ENCODE assay signal across 21 cellular contexts in genomic region chr11:34213366-34213765, GRCh38.
DNase-seq lines count a peak whose midpoint lies in the region; ATAC-seq, FAIRE-seq and TF ChIP-seq lines count a peak whose summit lies in the region.
"Had no signal": no experiment of that assay in that cellular context is flagged by ENCODE, and none has a peak within 500 bp of the region (broad histone marks: within the 10 kb centered on the region; RNA-seq: fewer than 3 reads in every experiment).

No MANE protein-coding gene starts in this region.

- H3K27ac ChIP-seq in HepG2 (ENCODE audit: extremely low read length, insufficient read depth, low read length): peak overlapping the region; percentile 35
- no peak overlapping the region for H3K27ac ChIP-seq in aorta (ENCODE audit: low read depth in 1 of 2, low read length in 2 of 2)
- H3K27ac ChIP-seq: right atrium auricular region had no signal

- intact Hi-C loops in activated B cell treated with CpG ODN at 0.5 μM for 24 hours (cut with micrococcal nuclease): no loop called here
- intact Hi-C loops in HepG2 (cut with micrococcal nuclease; ENCODE audit: unreplicated experiment): no loop called here
- intact Hi-C loops in aorta (cut with DNase I): no loop called here

- no TSS peak for BruUV-seq in HepG2 (replicated peaks; lab: Mats Ljungman, UMichigan)

- H2AFZ ChIP-seq in HepG2 (ENCODE audit: low read length): no peak overlapping the region

- H3K36me3 ChIP-seq in HepG2 (replicated peaks in 1 of 2; ENCODE audit: control insufficient read depth in 1 of 2, insufficient read depth in 2 of 2, low read length in 2 of 2) (no peaks in the 10 kb centered on the region), aorta (ENCODE audit: control insufficient read depth in 1 of 2, insufficient read depth in 2 of 2, low read length in 1 of 2) (no peaks in the 10 kb centered on the region)
- H3K36me3 ChIP-seq: right atrium auricular region had no signal

- CTCF ChIA-PET in activated B cell treated with CpG ODN at 0.5 μM for 24 hours (lab: Charles Lee) (no interaction called here), HepG2 (lab: Yijun Ruan, JAX; ENCODE audit: low intra/inter-chr PET ratio, low total read pairs) (no interaction called here)

- H3K4me3 Mint-ChIP-seq in HFFc6: no peak overlapping the region
- H3K4me3 Mint-ChIP-seq in activated B cell treated with CpG ODN at 0.5 μM for 24 hours: no peak overlapping the region
- H3K4me3 Mint-ChIP-seq: activated CD8-positive, alpha-beta T cell treated with anti-CD3 and anti-CD28 coated beads, Interleukin-2, amount 10 ng/mL, durations not matched to agents 7 days and 5 days; activated naive CD4-positive, alpha-beta T cell treated with anti-CD3 and anti-CD28 coated beads, Interleukin-2, amount 50 U/mL, for 24 hours; activated T-cell treated with anti-CD3 and anti-CD28 coated beads, Interleukin-2, amount 50 U/mL, for 24 hours; B cell; brain; effector memory CD8-positive, alpha-beta T cell; naive thymus-derived CD4-positive, alpha-beta T cell had no signal

- H3K79me2 ChIP-seq in HepG2 (ENCODE audit: insufficient read depth, low read length): peaks cover 3% of the 10 kb centered on the region

- no peak overlapping the region for H3K9ac ChIP-seq in HepG2 (ENCODE audit: insufficient read depth, low read depth, low read length)

- TF ChIP-seq RAD21 in HepG2 (CRISPR knock-in tag; IDR thresholded peaks at IDR 0.05): no peak

- TF ChIP-seq EP300 in HepG2 (IDR thresholded peaks at IDR 0.05; ENCODE audit: low read depth in 2 of 2, low read length in 2 of 2): no peak
- no peak for TF ChIP-seq EP300 in HepG2 (CRISPR knock-in tag; IDR thresholded peaks at IDR 0.05; ENCODE audit: borderline replicate concordance)

- WGBS in HepG2 (ENCODE audit: low lambda C conversion rate): 64% methylated on average over 5 of the region's 5 CpGs
- WGBS in aorta, 2 donors: 53% methylated on average over 5 of the region's 5 CpGs

- ATAC-seq in activated B cell treated with CpG ODN at 0.5 μM for 24 hours (ENCODE audit: low read depth) (no peak), HepG2 (peak; percentile 57), HG03045 (IDR thresholded peaks at IDR 0.05; ENCODE audit: unreplicated experiment) (no peak), aorta (ENCODE audit: low FRiP score) (no peak)
- ATAC-seq: activated CD8-positive, alpha-beta T cell treated with anti-CD3 and anti-CD28 coated beads, Interleukin-2, amount 10 ng/mL, durations not matched to agents 7 days and 5 days; effector memory CD8-positive, alpha-beta T cell; naive thymus-derived CD4-positive, alpha-beta T cell had no signal

- H3K27me3 ChIP-seq in HepG2 (ENCODE audit: control insufficient read depth in 1 of 2, insufficient read depth in 2 of 2, low read length in 2 of 2): no peaks in the 10 kb centered on the region
- no peaks in the 10 kb centered on the region for H3K27me3 ChIP-seq in aorta (ENCODE audit: control insufficient read depth in 1 of 2, insufficient read depth in 2 of 2, low read length in 1 of 2)
- H3K27me3 ChIP-seq: right atrium auricular region had no signal

- H4K20me1 ChIP-seq in HepG2 (ENCODE audit: insufficient read depth, low read length): no peaks in the 10 kb centered on the region

- no peaks in the 10 kb centered on the region for H3K36me3 Mint-ChIP-seq in HFFc6 (ENCODE audit: low read depth)
- H3K36me3 Mint-ChIP-seq in activated B cell treated with CpG ODN at 0.5 μM for 24 hours (ENCODE audit: low read depth): no peaks in the 10 kb centered on the region
- H3K36me3 Mint-ChIP-seq: activated naive CD4-positive, alpha-beta T cell treated with anti-CD3 and anti-CD28 coated beads, Interleukin-2, amount 50 U/mL, for 24 hours; brain had no signal

- H3K4me3 ChIP-seq in HepG2 (replicated peaks in 1 of 3; ENCODE audit: insufficient read depth in 1 of 3, low read depth in 2 of 3, low read length in 3 of 3) (no peak overlapping the region), aorta (ENCODE audit: low read length in 2 of 2) (no peak overlapping the region)
- H3K4me3 ChIP-seq: right atrium auricular region had no signal

- peak overlapping the region; percentile 25; the same call in 1 of the 2 replicates for H3K4me2 ChIP-seq in HepG2 (ENCODE audit: low read depth, low read length)

- in situ Hi-C loops in HepG2 (cut with HindIII; ENCODE audit: extremely low pct_ligation_motif_present, low pct_unique_long_range_greater_than_20kb): no loop called here

- H3K9me3 Mint-ChIP-seq in HFFc6 (no peaks in the 10 kb centered on the region), activated B cell treated with CpG ODN at 0.5 μM for 24 hours (no peaks in the 10 kb centered on the region)
- H3K9me3 Mint-ChIP-seq: activated naive CD4-positive, alpha-beta T cell treated with anti-CD3 and anti-CD28 coated beads, Interleukin-2, amount 50 U/mL, for 24 hours; activated T-cell treated with anti-CD3 and anti-CD28 coated beads, Interleukin-2, amount 50 U/mL, for 24 hours; brain; effector memory CD8-positive, alpha-beta T cell; naive thymus-derived CD4-positive, alpha-beta T cell had no signal

- H3K4me1 Mint-ChIP-seq in HFFc6 (ENCODE audit: low read depth) (peaks cover 31% of the 10 kb centered on the region), activated B cell treated with CpG ODN at 0.5 μM for 24 hours (peaks cover 38% of the 10 kb centered on the region)

- H3K27me3 Mint-ChIP-seq in HFFc6 (ENCODE audit: insufficient read depth) (no peaks in the 10 kb centered on the region; the same call in 1 of the 2 replicates), activated B cell treated with CpG ODN at 0.5 μM for 24 hours (no peaks in the 10 kb centered on the region)
- H3K27me3 Mint-ChIP-seq: activated naive CD4-positive, alpha-beta T cell treated with anti-CD3 and anti-CD28 coated beads, Interleukin-2, amount 50 U/mL, for 24 hours; B cell; effector memory CD8-positive, alpha-beta T cell had no signal

- peaks cover 74% of the 10 kb centered on the region for H3K4me1 ChIP-seq in HepG2 (ENCODE audit: insufficient read depth, low read length)
- peaks cover 0 to 2% of the 10 kb centered on the region in 2 donors for H3K4me1 ChIP-seq in aorta (ENCODE audit: control insufficient read depth in 1 of 2, insufficient read depth in 2 of 2, low read length in 2 of 2)
- H3K4me1 ChIP-seq: right atrium auricular region had no signal

- POLR2A ChIA-PET in activated B cell treated with CpG ODN at 0.5 μM for 24 hours (lab: Charles Lee) (no interaction called here), HepG2 (lab: Yijun Ruan, JAX) (no interaction called here)

- TF ChIP-seq CTCF in HFFc6 (IDR thresholded peaks at IDR 0.05): no peak
- no peak for TF ChIP-seq CTCF in activated B cell treated with CpG ODN at 0.5 μM for 24 hours (IDR thresholded peaks at IDR 0.05)
- no peak for TF ChIP-seq CTCF in HepG2 (CRISPR knock-in tag; IDR thresholded peaks at IDR 0.05)

- DNase-seq in EH (ENCODE audit: low read depth) (peak; percentile 49), HFFc6 (peak; percentile 36), activated B cell treated with CpG ODN at 0.5 μM for 24 hours (no peak), HepG2 (ENCODE audit: low spot score) (no peak), amygdala (lab: John Stamatoyannopoulos, UW) (no peak), aorta (no peak)
- DNase-seq: activated CD4-positive, CD25-positive, alpha-beta regulatory T cell treated with anti-CD3 and anti-CD28 coated beads, Interleukin-2, amount 50 U/mL, for 72 hours; activated CD8-positive, alpha-beta T cell treated with anti-CD3 and anti-CD28 coated beads, Interleukin-2, amount 10 ng/mL, durations not matched to agents 7 days and 5 days; activated T-cell treated with anti-CD3 and anti-CD28 coated beads, Interleukin-2, amount 50 U/mL, for 24 hours; effector memory CD8-positive, alpha-beta T cell; Karpas-422; naive thymus-derived CD4-positive, alpha-beta T cell; OCI-M1 had no signal

- FAIRE-seq in HepG2 (lab: Jason Lieb, UNC): no peak
- FAIRE-seq: colon, G401.6, HTR-8/SVneo had no signal

- H3K9me3 ChIP-seq in HepG2 (ENCODE audit: low read length) (no peaks in the 10 kb centered on the region), aorta (ENCODE audit: control insufficient read depth, low read length) (no peaks in the 10 kb centered on the region)
- H3K9me3 ChIP-seq: right atrium auricular region had no signal

- H3K27ac Mint-ChIP-seq in HFFc6: no peak overlapping the region
- H3K27ac Mint-ChIP-seq in activated B cell treated with CpG ODN at 0.5 μM for 24 hours: peak overlapping the region; percentile 35
- H3K27ac Mint-ChIP-seq: activated CD8-positive, alpha-beta T cell treated with anti-CD3 and anti-CD28 coated beads, Interleukin-2, amount 10 ng/mL, durations not matched to agents 7 days and 5 days; activated T-cell treated with anti-CD3 and anti-CD28 coated beads, Interleukin-2, amount 50 U/mL, for 24 hours; B cell; effector memory CD8-positive, alpha-beta T cell; naive thymus-derived CD4-positive, alpha-beta T cell had no signal

- TF ChIP-seq POLR2A in HepG2 (IDR thresholded peaks at IDR 0.05; ENCODE audit: insufficient read depth in 1 of 2, low read depth in 2 of 2, low read length in 2 of 2): no peak

TF ChIP-seq in HepG2, 621 proteins besides CTCF, POLR2A, EP300 and RAD21 (continues in another document):
- TF ChIP-seq LCORL (IDR thresholded peaks at IDR 0.05): no peak
- peak; percentile 13; the same call in 1 of the 2 replicates for TF ChIP-seq LCORL (CRISPR knock-in tag; IDR thresholded peaks at IDR 0.05)
- TF ChIP-seq FOSL2 (CRISPR knock-in tag; IDR thresholded peaks at IDR 0.05): peak; percentile 84

Comparison
In these comparisons a context has a peak if more than half of its experiments do, and no peak if none do; other contexts are left out.
1. DNase-seq: peak in EH (single experiment) and HFFc6 (single experiment); none in activated B cell treated with CpG ODN at 0.5 μM for 24 hours (single experiment), HepG2 (single experiment), amygdala (0 of 56) and aorta (0 of 2).